17 cellular contexts compared by ENCODE assay signal in the genomic region with DNA sequence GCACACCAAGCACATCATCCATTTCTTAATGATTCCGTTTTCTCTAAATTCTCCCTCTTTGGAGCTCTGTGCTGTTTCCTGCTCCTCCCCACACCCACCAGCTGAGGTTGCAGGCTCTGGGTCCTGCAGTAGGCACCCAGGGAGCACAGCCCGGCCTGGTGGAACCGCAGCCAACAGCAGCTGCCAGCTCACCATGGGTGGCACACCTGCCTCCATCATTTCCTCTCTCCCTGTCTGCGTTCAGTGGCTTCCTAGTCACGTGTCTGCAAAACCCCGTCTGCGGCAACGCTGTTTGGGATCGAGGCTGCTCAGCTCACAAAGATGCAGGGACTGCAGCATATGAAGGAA.
"Had no signal": no experiment of that assay in that cellular context is flagged by ENCODE, and none has a peak within 500 bp of the region (broad histone marks: within the 10 kb centered on the region; RNA-seq: fewer than 3 reads in every experiment).

No MANE protein-coding gene starts in this region.

- DNase-seq: activated CD4-positive, alpha-beta T cell treated with anti-CD3 and anti-CD28 coated beads, Interleukin-2, amount 10 ng/mL, durations not matched to agents 7 days and 5 days; activated CD4-positive, CD25-positive, alpha-beta regulatory T cell; activated CD8-positive, alpha-beta T cell treated with anti-CD3 and anti-CD28 coated beads, Interleukin-2, amount 10 ng/mL, durations not matched to agents 7 days and 5 days; activated naive CD4-positive, alpha-beta T cell treated with anti-CD3 and anti-CD28 coated beads for 36 hours; activated naive CD8-positive, alpha-beta T cell treated with anti-CD3 and anti-CD28 coated beads, Interleukin-2, amount 50 U/mL, for 24 hours; activated T-cell treated with anti-CD3 and anti-CD28 coated beads, Interleukin-2, amount 50 U/mL, for 24 hours; anterior cingulate cortex; central memory CD4-positive, alpha-beta T cell; dorsolateral prefrontal cortex; foreskin fibroblast; mesendoderm; naive thymus-derived CD8-positive, alpha-beta T cell; stimulated activated naive B cell treated with anti-CD40 and anti-IgM and Interleukin-4, amounts not matched to agents 10 μg/mL and 1 μg/mL and 100 μg/mL, for 72 hours; T1000; upper lobe of right lung had no signal

- FAIRE-seq: colon, pancreas had no signal

- ATAC-seq: activated CD8-positive, alpha-beta T cell treated with anti-CD3 and anti-CD28 coated beads, Interleukin-2, amount 10 ng/mL, durations not matched to agents 7 days and 5 days; activated naive CD8-positive, alpha-beta T cell treated with anti-CD3 and anti-CD28 coated beads, Interleukin-2, amount 50 U/mL, for 24 hours; naive thymus-derived CD8-positive, alpha-beta T cell; pancreas; stimulated activated naive B cell treated with anti-CD40 and anti-IgM and Interleukin-4, amounts not matched to agents 10 μg/mL and 1 μg/mL and 100 μg/mL, for 72 hours; upper lobe of right lung had no signal
